Comparison of ENCODE assay signal across 6 cellular contexts in the genomic region with DNA sequence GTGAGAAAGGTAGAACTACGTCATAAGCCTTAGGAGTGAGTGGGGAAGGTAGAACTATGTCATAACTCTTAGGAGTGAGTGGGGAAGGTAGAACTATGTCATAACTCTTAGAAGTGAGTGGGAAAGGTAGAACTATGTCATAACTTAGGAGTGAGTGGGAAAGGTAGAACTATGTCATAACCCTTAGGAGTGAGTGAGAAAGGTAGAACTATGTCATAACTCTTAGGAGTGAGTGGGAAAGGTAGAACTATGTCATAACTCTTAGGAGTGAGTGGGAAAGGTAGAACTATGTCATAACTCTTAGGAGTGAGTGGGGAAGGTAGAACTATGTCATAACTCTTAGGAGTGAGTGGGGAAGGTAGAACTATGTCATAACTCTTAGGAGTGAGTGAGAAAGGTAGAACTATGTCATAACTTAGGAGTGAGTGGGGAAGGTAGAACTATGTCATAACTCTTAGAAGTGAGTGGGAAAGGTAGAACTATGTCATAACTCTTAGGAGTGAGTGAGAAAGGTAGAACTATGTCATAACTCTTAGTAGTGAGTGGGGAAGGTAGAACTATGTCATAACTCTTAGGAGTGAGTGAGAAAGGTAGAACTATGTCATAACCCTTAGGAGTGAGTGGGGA.
DNase-seq lines count a peak whose midpoint lies in the region; ATAC-seq, FAIRE-seq and TF ChIP-seq lines count a peak whose summit lies in the region.
"Not testable (repeated sequence)": the region's sequence is repeated elsewhere in the genome, so short reads cannot be mapped to it uniquely, and the experiment has no call there.

No MANE protein-coding gene starts in this region.

- not testable (repeated sequence) for ATAC-seq in memory B cell (ENCODE audit: low read depth); pancreas

- not testable (repeated sequence) for TF ChIP-seq CTCF in HEK293 (tag by site-specific recombination; IDR thresholded peaks at IDR 0.05); pancreas (IDR thresholded peaks at IDR 0.05)

- H3K36me3 ChIP-seq in HEK293 (ENCODE audit: control insufficient read depth in 2 of 2, insufficient read depth in 1 of 2, low read length in 2 of 2) (peaks cover 8 to 89% of the 10 kb centered on the region in 2 experiments; a peak in 2 of 3 replicates), pancreas (peaks cover 0 to 51% (median 0%) of the 10 kb centered on the region in 3 donors)

- not testable (repeated sequence) for H3K9me3 Mint-ChIP-seq in memory B cell

- peaks cover 32% of the 10 kb centered on the region for H3K36me3 Mint-ChIP-seq in memory B cell

- intact Hi-C loops in pancreas (cut with DNase I): not testable (repeated sequence)

- not testable (repeated sequence) for H3K4me3 Mint-ChIP-seq in memory B cell

- not testable (repeated sequence) for H3K27me3 Mint-ChIP-seq in memory B cell

- H3K27ac ChIP-seq in HEK293 (ENCODE audit: extremely low read depth, low read depth, low read length); pancreas: not testable (repeated sequence)

- not testable (repeated sequence) for H3K27me3 ChIP-seq in pancreas

- H3K9me3 ChIP-seq in HEK293 (ENCODE audit: control insufficient read depth, insufficient read depth, low read depth, low read length); pancreas: not testable (repeated sequence)

- not testable (repeated sequence) for DNase-seq in frontal cortex (ENCODE audit: low spot score in 2 of 2); memory B cell (ENCODE audit: low spot score in 2 of 2); pancreas; urothelium cell line (ENCODE audit: low spot score)

- 97 to 98% methylated on average over 1 of the region's 1 CpG for WGBS in pancreas, 2 donors

- H3K4me1 ChIP-seq in HEK293 (ENCODE audit: control insufficient read depth, insufficient read depth, low read length); pancreas: not testable (repeated sequence)

- FAIRE-seq in colon (lab: Jason Lieb, UNC) (peak; percentile 74), frontal cortex (lab: Jason Lieb, UNC) (peak; percentile 78), pancreas (lab: Jason Lieb, UNC) (peak; percentile 97), urothelium cell line (lab: Jason Lieb, UNC) (peak; percentile 78)

- H3K4me1 Mint-ChIP-seq in memory B cell: not testable (repeated sequence)

- H3K27ac Mint-ChIP-seq in memory B cell: peak overlapping the region; percentile 17

- CTCF ChIA-PET in HEK293 (lab: Yijun Ruan, JAX): not testable (repeated sequence)

- not testable (repeated sequence) for H3K4me3 ChIP-seq in HEK293 (ENCODE audit: low read depth, low read length); pancreas

- POLR2A ChIA-PET in HEK293 (lab: Yijun Ruan, JAX): not testable (repeated sequence)

TF ChIP-seq in HEK293, 187 proteins besides CTCF, POLR2A, EP300 and RAD21:
- peak; percentile 65; the same call in 1 of the 2 replicates for TF ChIP-seq ZNF629 (tag by site-specific recombination; IDR thresholded peaks at IDR 0.05)
- 0 out of 2 replicates have a peak, but pooled peaks have one; percentile 15 for TF ChIP-seq EGR2 (tag by site-specific recombination; IDR thresholded peaks at IDR 0.05; ENCODE audit: low read depth)
- TF ChIP-seq PRDM1 (tag by site-specific recombination; IDR thresholded peaks at IDR 0.05): 0 out of 2 replicates have a peak, but pooled peaks have one; percentile 45
- TF ChIP-seq ZNF169 (tag by site-specific recombination; IDR thresholded peaks at IDR 0.05): 0 out of 2 replicates have a peak, but pooled peaks have one; percentile 55
- TF ChIP-seq, protein P1, sequence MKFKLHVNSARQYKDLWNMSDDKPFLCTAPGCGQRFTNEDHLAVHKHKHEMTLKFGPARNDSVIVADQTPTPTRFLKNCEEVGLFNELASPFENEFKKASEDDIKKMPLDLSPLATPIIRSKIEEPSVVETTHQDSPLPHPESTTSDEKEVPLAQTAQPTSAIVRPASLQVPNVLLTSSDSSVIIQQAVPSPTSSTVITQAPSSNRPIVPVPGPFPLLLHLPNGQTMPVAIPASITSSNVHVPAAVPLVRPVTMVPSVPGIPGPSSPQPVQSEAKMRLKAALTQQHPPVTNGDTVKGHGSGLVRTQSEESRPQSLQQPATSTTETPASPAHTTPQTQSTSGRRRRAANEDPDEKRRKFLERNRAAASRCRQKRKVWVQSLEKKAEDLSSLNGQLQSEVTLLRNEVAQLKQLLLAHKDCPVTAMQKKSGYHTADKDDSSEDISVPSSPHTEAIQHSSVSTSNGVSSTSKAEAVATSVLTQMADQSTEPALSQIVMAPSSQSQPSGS (tag by site-specific recombination; IDR thresholded peaks at IDR 0.05; ENCODE audit: low read depth): peak; percentile 83
